9 cellular contexts compared by ENCODE assay signal in genomic region chr6:149046822-149047246, GRCh38.
DNase-seq lines count a peak whose midpoint lies in the region; ATAC-seq and TF ChIP-seq lines count a peak whose summit lies in the region.
"Had no signal": no experiment of that assay in that cellular context is flagged by ENCODE, and none has a peak within 500 bp of the region (broad histone marks: within the 10 kb centered on the region; RNA-seq: fewer than 3 reads in every experiment).

No MANE protein-coding gene starts in this region.

- H3K27me3 ChIP-seq in DND-41 (ENCODE audit: insufficient read depth, low read length, poor library complexity) = no peaks in the 10 kb centered on the region

- peaks cover 48% of the 10 kb centered on the region for H3K4me1 ChIP-seq in DND-41 (ENCODE audit: insufficient read depth, low read length)

- H3K4me2 ChIP-seq in DND-41 (ENCODE audit: insufficient read depth, low read length) = no peak overlapping the region

- TF ChIP-seq CTCF in DND-41 (IDR thresholded peaks at IDR 0.05; ENCODE audit: borderline replicate concordance, extremely low read depth, low read length, poor library complexity, severe bottlenecking) = no peak

- peak overlapping the region; percentile 58 for H3K27ac ChIP-seq in DND-41 (ENCODE audit: low read length)

- DNase-seq in DND-41 (no peak), putamen (ENCODE audit: low spot score) (no peak), NCI-H146 (lab: John Stamatoyannopoulos, UW) (no peak), hippocampal formation (lab: John Stamatoyannopoulos, UW) (no peak), COR-L47 (lab: John Stamatoyannopoulos, UW) (no peak)
- peak; percentile 17 for DNase-seq in central memory CD4-positive, alpha-beta T cell
- DNase-seq: cortex of kidney had no signal

- H3K9ac ChIP-seq in DND-41 (ENCODE audit: low read depth, low read length) = no peak overlapping the region

- no peaks in the 10 kb centered on the region for H3K79me2 ChIP-seq in DND-41 (ENCODE audit: insufficient read depth, low read length)

- H4K20me1 ChIP-seq in DND-41 (ENCODE audit: insufficient read depth, low read length) = no peaks in the 10 kb centered on the region

- no peaks in the 10 kb centered on the region for H3K9me3 ChIP-seq in DND-41 (ENCODE audit: insufficient read depth, low read length, severe bottlenecking)

- no peak overlapping the region for H2AFZ ChIP-seq in DND-41 (ENCODE audit: low read depth, low read length)

- peak; percentile 64 for ATAC-seq in DND-41 (ENCODE audit: insufficient read depth, low read depth)
- ATAC-seq in GM19467 (IDR thresholded peaks at IDR 0.05; ENCODE audit: unreplicated experiment) = peak; percentile 68
- ATAC-seq in HG03378 (IDR thresholded peaks at IDR 0.05; ENCODE audit: unreplicated experiment) = peak; percentile 85

- H3K36me3 ChIP-seq in DND-41 (ENCODE audit: insufficient read depth, low read length) = no peaks in the 10 kb centered on the region

- H3K4me3 ChIP-seq in DND-41 (ENCODE audit: low read depth in 1 of 2, low read length in 2 of 2) = no peak overlapping the region
